ENCODE assay signal across 20 cellular contexts in the genomic region with DNA sequence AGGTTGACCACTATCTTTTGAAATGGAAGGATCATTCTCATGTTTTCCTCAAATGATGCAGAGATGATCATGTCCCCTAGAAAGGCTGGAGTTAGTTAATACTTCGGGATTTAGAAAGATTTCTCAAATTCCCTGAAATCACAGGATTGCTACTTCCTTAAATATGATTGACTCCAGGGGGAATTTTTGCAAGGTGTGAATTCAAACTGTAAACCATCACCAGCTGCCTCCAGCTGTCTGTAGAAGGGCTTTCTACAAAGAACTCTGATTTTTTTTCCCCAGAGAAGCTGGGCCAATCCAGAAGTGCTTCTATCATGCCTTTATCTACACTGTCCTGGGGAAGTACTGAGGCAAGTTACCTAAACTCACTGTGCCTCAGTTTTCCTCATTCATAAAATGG.
"Had no signal": no experiment of that assay in that cellular context is flagged by ENCODE, and none has a peak within 500 bp of the region (broad histone marks: within the 10 kb centered on the region; RNA-seq: fewer than 3 reads in every experiment).

No MANE protein-coding gene starts in this region.

- H3K27me3 ChIP-seq: adrenal gland, heart left ventricle, vagina had no signal

- H3K4me3 ChIP-seq: adrenal gland, heart left ventricle, vagina had no signal

- H3K4me1 ChIP-seq: vagina had no signal

- H3K9me3 ChIP-seq: adrenal gland, vagina had no signal

- DNase-seq: activated CD4-positive, CD25-positive, alpha-beta regulatory T cell treated with anti-CD3 and anti-CD28 coated beads, Interleukin-2, amount 50 U/mL, for 72 hours; activated CD8-positive, alpha-beta memory T cell treated with anti-CD3 and anti-CD28 coated beads for 24 hours; activated CD8-positive, alpha-beta memory T cell treated with anti-CD3 and anti-CD28 coated beads, Interleukin-2, amount 50 U/mL, for 4 hours; activated T-cell treated with anti-CD3 and anti-CD28 coated beads, Interleukin-2, amount 50 U/mL, for 24 hours; adrenal gland; central memory CD4-positive, alpha-beta T cell; effector memory CD4-positive, alpha-beta T cell; left cardiac atrium; naive B cell; nucleus accumbens; small intestine; stimulated activated CD4-positive, alpha-beta T cell treated with anti-CD3 and anti-CD28 coated beads, Interleukin-15, amount 100 ng/mL, for 24 hours; WERI-Rb-1 had no signal

- H3K36me3 ChIP-seq: adrenal gland, heart left ventricle, vagina, WERI-Rb-1 had no signal

- H3K27ac ChIP-seq: vagina, WERI-Rb-1 had no signal

- ATAC-seq: activated naive CD4-positive, alpha-beta T cell treated with anti-CD3 and anti-CD28 coated beads, Interleukin-2, amount 50 U/mL, for 72 hours; activated T-helper 17 cell treated with anti-CD3 and anti-CD28 coated beads, Interleukin-2, amount 50 U/mL, for 72 hours; esophagus mucosa; sciatic nerve; stimulated activated memory B cell treated with anti-CD40 and anti-IgM and Interleukin-4, amounts not matched to agents 10 μg/mL and 1 μg/mL and 100 μg/mL, for 72 hours had no signal
